ENCODE assay signal across 15 cellular contexts in the genomic region with DNA sequence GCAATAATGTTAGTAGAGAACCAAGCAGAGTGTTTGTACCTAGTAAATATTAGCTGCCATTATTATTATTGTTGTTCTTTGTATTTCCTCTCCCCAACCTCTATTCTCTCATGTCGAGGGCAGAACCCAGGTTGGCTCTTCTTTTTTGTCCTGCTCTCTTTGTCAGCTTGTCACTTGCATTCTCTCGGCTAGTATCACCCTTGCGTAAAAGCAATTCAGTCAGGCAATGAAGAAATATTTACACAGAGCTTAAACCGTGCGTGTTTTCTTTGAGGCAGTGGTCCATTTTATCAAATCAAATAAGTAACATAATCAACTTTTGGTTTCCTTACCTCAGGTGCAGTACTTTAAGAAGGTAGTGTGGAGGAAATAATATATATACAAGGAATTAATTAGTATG.
DNase-seq lines count a peak whose midpoint lies in the region; ATAC-seq and TF ChIP-seq lines count a peak whose summit lies in the region.
"Had no signal": no experiment of that assay in that cellular context is flagged by ENCODE, and none has a peak within 500 bp of the region (broad histone marks: within the 10 kb centered on the region; RNA-seq: fewer than 3 reads in every experiment).

No MANE protein-coding gene starts in this region.

- no peak overlapping the region for H3K4me3 Mint-ChIP-seq in stimulated activated effector memory CD8-positive, alpha-beta T cell treated with anti-CD3 and anti-CD28 coated beads, Interleukin-12 subunit alpha, Interleukin-12 subunit beta, amount 100 ng/mL, for 72 hours
- H3K4me3 Mint-ChIP-seq: CD4-positive, alpha-beta T cell had no signal

- no peaks in the 10 kb centered on the region for H3K9me3 Mint-ChIP-seq in stimulated activated effector memory CD8-positive, alpha-beta T cell treated with anti-CD3 and anti-CD28 coated beads, Interleukin-12 subunit alpha, Interleukin-12 subunit beta, amount 100 ng/mL, for 72 hours
- H3K9me3 Mint-ChIP-seq: CD4-positive, alpha-beta T cell had no signal

- H3K36me3 ChIP-seq in esophagus muscularis mucosa, result no peaks in the 10 kb centered on the region

- TF ChIP-seq EP300 in esophagus muscularis mucosa (IDR thresholded peaks at IDR 0.05), result no peak

- no peaks in the 10 kb centered on the region for H3K4me1 ChIP-seq in esophagus muscularis mucosa
- H3K4me1 ChIP-seq: BLaER1 treated with 17β-estradiol and CSF1 and Interleukin-3, amounts not matched to agents 10 nM and 100 nM had no signal

- H3K27ac Mint-ChIP-seq in stimulated activated effector memory CD8-positive, alpha-beta T cell treated with anti-CD3 and anti-CD28 coated beads, Interleukin-12 subunit alpha, Interleukin-12 subunit beta, amount 100 ng/mL, for 72 hours, result no peak overlapping the region
- H3K27ac Mint-ChIP-seq: CD4-positive, alpha-beta T cell had no signal

- DNase-seq in NCI-H345 (lab: John Stamatoyannopoulos, UW), result peak; percentile 25
- DNase-seq in NCI-H345 treated with DMSO at 0.1 percent for 48 hours (lab: John Stamatoyannopoulos, UW; ENCODE audit: unreplicated experiment), result no peak
- peak; percentile 26 for DNase-seq in DMS53 (lab: John Stamatoyannopoulos, UW)
- peak; percentile 9 for DNase-seq in NCI-H748 (lab: John Stamatoyannopoulos, UW; ENCODE audit: unreplicated experiment)
- DNase-seq in esophagus muscularis mucosa (ENCODE audit: extremely low spot score), result peak; percentile 47
- DNase-seq in activated CD8-positive, alpha-beta memory T cell treated with anti-CD3 and anti-CD28 coated beads, Interleukin-2, amount 50 U/mL, for 48 hours, result no peak
- DNase-seq in stimulated activated effector memory CD8-positive, alpha-beta T cell treated with anti-CD3 and anti-CD28 coated beads, Interleukin-12 subunit alpha, Interleukin-12 subunit beta, amount 100 ng/mL, for 72 hours (ENCODE audit: low spot score in 2 of 2), result no peak
- DNase-seq: ACHN; CD4-positive, alpha-beta T cell; GM23248; IMR-90 had no signal

- H3K36me3 Mint-ChIP-seq in stimulated activated effector memory CD8-positive, alpha-beta T cell treated with anti-CD3 and anti-CD28 coated beads, Interleukin-12 subunit alpha, Interleukin-12 subunit beta, amount 100 ng/mL, for 72 hours, result no peaks in the 10 kb centered on the region

- peaks cover 6% of the 10 kb centered on the region for H3K4me1 Mint-ChIP-seq in stimulated activated effector memory CD8-positive, alpha-beta T cell treated with anti-CD3 and anti-CD28 coated beads, Interleukin-12 subunit alpha, Interleukin-12 subunit beta, amount 100 ng/mL, for 72 hours

- no peak for TF ChIP-seq CTCF in esophagus muscularis mucosa (IDR thresholded peaks at IDR 0.05)

- no peak for ATAC-seq in stimulated activated effector memory CD8-positive, alpha-beta T cell treated with anti-CD3 and anti-CD28 coated beads, Interleukin-12 subunit alpha, Interleukin-12 subunit beta, amount 100 ng/mL, for 72 hours
- ATAC-seq in GM18505 (IDR thresholded peaks at IDR 0.05; ENCODE audit: unreplicated experiment), result no peak
- ATAC-seq: HCT116 had no signal

- intact Hi-C loops in esophagus muscularis mucosa (cut with DNase I), result no loop called here

- no peak overlapping the region for H3K27ac ChIP-seq in esophagus muscularis mucosa (replicated peaks in 1 of 4)
- H3K27ac ChIP-seq: BLaER1 treated with 17β-estradiol and CSF1 and Interleukin-3, amounts not matched to agents 10 nM and 100 nM; GM23248; HL-60 had no signal

- no peaks in the 10 kb centered on the region for H3K9me3 ChIP-seq in esophagus muscularis mucosa

- TF ChIP-seq POLR2A in esophagus muscularis mucosa (IDR thresholded peaks at IDR 0.05; ENCODE audit: low read depth) (no peak), GM18505 (IDR thresholded peaks at IDR 0.05; ENCODE audit: borderline replicate concordance, extremely low read depth, insufficient read depth, insufficient read length) (no peak)

- no peak overlapping the region for H3K4me3 ChIP-seq in esophagus muscularis mucosa
- H3K4me3 ChIP-seq: BLaER1 treated with 17β-estradiol and CSF1 and Interleukin-3, amounts not matched to agents 10 nM and 100 nM; GM23248 had no signal

- whole genome bisulfite sequencing in esophagus muscularis mucosa, result 72% methylated on average over 5 of the region's 5 CpGs

- no peaks in the 10 kb centered on the region for H3K27me3 ChIP-seq in esophagus muscularis mucosa
- H3K27me3 ChIP-seq: BLaER1 treated with 17β-estradiol and CSF1 and Interleukin-3, amounts not matched to agents 10 nM and 100 nM had no signal

Comparison
In these comparisons a context has a peak if more than half of its experiments do, and no peak if none do; other contexts are left out.
1. DNase-seq: peak in NCI-H345 (single experiment), DMS53 (single experiment), NCI-H748 (single experiment) and esophagus muscularis mucosa (single experiment); none in NCI-H345 treated with DMSO at 0.1 percent for 48 hours (single experiment), activated CD8-positive, alpha-beta memory T cell treated with anti-CD3 and anti-CD28 coated beads, Interleukin-2, amount 50 U/mL, for 48 hours (single experiment) and stimulated activated effector memory CD8-positive, alpha-beta T cell treated with anti-CD3 and anti-CD28 coated beads, Interleukin-12 subunit alpha, Interleukin-12 subunit beta, amount 100 ng/mL, for 72 hours (0 of 2).